In the genomic region with DNA sequence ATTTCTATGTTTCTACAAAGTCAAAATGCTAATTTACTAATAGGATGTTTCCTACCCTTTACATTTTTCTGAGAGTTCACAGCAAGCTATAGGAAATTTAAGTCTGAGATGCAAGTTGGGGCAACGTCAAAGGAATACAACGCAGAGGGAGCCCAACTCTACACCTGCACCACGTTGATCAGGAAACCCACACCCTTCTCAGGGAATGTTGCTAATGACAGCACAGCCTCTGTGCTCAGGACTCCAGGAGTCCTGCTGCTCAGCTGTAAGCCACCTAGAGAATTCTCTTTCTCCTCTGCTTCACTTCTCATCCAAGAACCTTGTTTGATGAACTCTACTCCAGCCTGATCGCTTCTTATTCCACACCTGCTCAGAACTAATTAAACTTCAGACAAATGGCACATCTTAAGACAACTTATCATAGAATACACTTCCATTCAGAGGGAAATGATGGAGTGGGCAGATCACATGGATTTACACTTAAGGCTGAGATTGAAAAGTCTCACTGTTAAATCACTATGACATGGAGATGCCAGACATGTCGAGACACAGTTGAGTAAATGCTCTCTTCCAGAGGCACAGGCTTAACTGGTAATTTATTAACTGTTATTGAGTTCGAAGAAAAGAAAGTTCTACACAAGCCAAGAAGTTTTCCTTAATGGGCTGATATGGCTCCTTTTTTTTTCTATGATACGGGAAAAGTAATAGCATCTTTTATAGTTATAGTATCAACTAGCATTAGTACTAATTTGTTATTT, we compare ENCODE assay signal across 22 cellular contexts.
DNase-seq lines count a peak whose midpoint lies in the region; ATAC-seq and TF ChIP-seq lines count a peak whose summit lies in the region.
"Had no signal": no experiment of that assay in that cellular context is flagged by ENCODE, and none has a peak within 500 bp of the region (broad histone marks: within the 10 kb centered on the region; RNA-seq: fewer than 3 reads in every experiment).

No MANE protein-coding gene starts in this region.

- H3K23ac ChIP-seq in IMR-90 (ENCODE audit: low read depth, low read length) = peak overlapping the region; percentile 41; the same call in 1 of the 2 replicates

- no peaks in the 10 kb centered on the region for H3K27me3 ChIP-seq in IMR-90 (ENCODE audit: control insufficient read depth, insufficient read depth, low read length)
- H3K27me3 ChIP-seq: BLaER1 treated with 17β-estradiol and CSF1 and Interleukin-3, amounts not matched to agents 10 nM and 100 nM; MG63 had no signal

- H4K5ac ChIP-seq in IMR-90 (ENCODE audit: low read depth, low read length) = no peak overlapping the region

- peak overlapping the region; percentile 38; the same call in 1 of the 2 replicates for H3K4ac ChIP-seq in IMR-90 (ENCODE audit: low read depth, low read length)

- H3K36me3 Mint-ChIP-seq in nephron (ENCODE audit: low read depth) = no peaks in the 10 kb centered on the region
- H3K36me3 Mint-ChIP-seq: CD4-positive, alpha-beta memory T cell had no signal

- 33% methylated on average over 1 of the region's 7 CpGs; no CpG with 5 or more reads in 1 of the 2 experiments for WGBS in IMR-90 (ENCODE audit: extremely low coverage in 2 of 2, insufficient read length in 1 of 2), 2 experiments

- no peak overlapping the region for H4K8ac ChIP-seq in IMR-90 (ENCODE audit: low read depth in 2 of 2, low read length in 2 of 2)

- TF ChIP-seq POLR2A in IMR-90 (IDR thresholded peaks at IDR 0.05; ENCODE audit: low read depth, low read length) = no peak

- BruUV-seq in IMR-90 (replicated peaks; lab: Mats Ljungman, UMichigan) = no TSS peak

- no peak overlapping the region for H2BK20ac ChIP-seq in IMR-90 (ENCODE audit: low read depth, low read length)

- H3K27me3 Mint-ChIP-seq in nephron (ENCODE audit: low read depth) = peaks cover 4% of the 10 kb centered on the region
- H3K27me3 Mint-ChIP-seq: CD4-positive, alpha-beta memory T cell had no signal

- H2BK5ac ChIP-seq in IMR-90 (ENCODE audit: low read depth, low read length, poor library complexity, severe bottlenecking) = no peak overlapping the region

- peak; percentile 67 for DNase-seq in ACHN
- no peak for DNase-seq in IMR-90
- DNase-seq in epithelial cell of proximal tubule (ENCODE audit: low read depth) = peak; percentile 41
- DNase-seq in T1000 (lab: John Stamatoyannopoulos, UW) = no peak
- DNase-seq in NCI-H82 treated with DMSO at 0.1 percent for 48 hours (lab: John Stamatoyannopoulos, UW; ENCODE audit: unreplicated experiment) = no peak
- no peak for DNase-seq in NCI-H526 treated with DMSO at 0.1 percent for 48 hours (lab: John Stamatoyannopoulos, UW)
- DNase-seq: CD4-positive, alpha-beta memory T cell; DMS53; HFFc6; KG1; MG63; NCI-H1105 treated with DMSO at 0.1 percent for 48 hours; NCI-H1694; NCI-H2081; NCI-H2171 treated with DMSO at 0.1 percent for 48 hours; NCI-H345; NCI-H510A treated with DMSO at 0.1 percent for 48 hours; SHP77 had no signal

- H3K27ac Mint-ChIP-seq in nephron = peak overlapping the region; percentile 59 to 85 (median 83)
- H3K27ac Mint-ChIP-seq: CD4-positive, alpha-beta memory T cell; HFFc6 had no signal

- H2BK120ac ChIP-seq in IMR-90 (ENCODE audit: low read depth, low read length) = no peak overlapping the region

- no peak overlapping the region for H4K91ac ChIP-seq in IMR-90 (ENCODE audit: insufficient read depth, low read depth, low read length)

- no peak overlapping the region for H2AK5ac ChIP-seq in IMR-90 (ENCODE audit: low read depth, low read length)

- H3K9me3 Mint-ChIP-seq in nephron = no peaks in the 10 kb centered on the region

- intact Hi-C loops in IMR-90 (cut with micrococcal nuclease) = no loop called here

- H2AK9ac ChIP-seq in IMR-90 (replicated peaks; ENCODE audit: low read depth, low read length, poor library complexity) = no peak overlapping the region

- CTCF ChIA-PET in IMR-90 (lab: Yijun Ruan, JAX) = no interaction called here

- H3K4me2 ChIP-seq in IMR-90 (ENCODE audit: low read depth, low read length) = no peak overlapping the region
- H3K4me2 ChIP-seq: BLaER1 treated with 17β-estradiol and CSF1 and Interleukin-3, amounts not matched to agents 10 nM and 100 nM had no signal

- H2AFZ ChIP-seq in IMR-90 (replicated peaks; ENCODE audit: low read length, poor library complexity) = no peak overlapping the region

- no peak overlapping the region for H3K18ac ChIP-seq in IMR-90 (ENCODE audit: low read depth, low read length)

- TF ChIP-seq CTCF in IMR-90 (conservative IDR thresholded peaks at IDR 0.05; ENCODE audit: low read depth, low read length) (no peak), epithelial cell of proximal tubule (conservative IDR thresholded peaks at IDR 0.05; ENCODE audit: low read depth, low read length) (no peak), nephron (IDR thresholded peaks at IDR 0.05; ENCODE audit: unreplicated experiment in 3 of 3) (no peak)

- H3K4me3 ChIP-seq in IMR-90 (ENCODE audit: insufficient read depth, low read depth, low read length) (no peak overlapping the region), epithelial cell of proximal tubule (ENCODE audit: low read depth, low read length) (no peak overlapping the region)
- H3K4me3 ChIP-seq: BLaER1 treated with 17β-estradiol and CSF1 and Interleukin-3, amounts not matched to agents 10 nM and 100 nM; HAP-1; MG63 had no signal

- no peak overlapping the region for H3K9ac ChIP-seq in IMR-90 (ENCODE audit: low read depth, low read length)
- H3K9ac ChIP-seq: BLaER1 treated with 17β-estradiol and CSF1 and Interleukin-3, amounts not matched to agents 10 nM and 100 nM had no signal

- H3K79me1 ChIP-seq in IMR-90 (ENCODE audit: low read depth in 1 of 2, low read length in 2 of 2) = peaks cover 30% of the 10 kb centered on the region in 2 experiments

- peaks cover 8% of the 10 kb centered on the region for H3K4me1 ChIP-seq in IMR-90 (ENCODE audit: control insufficient read depth, insufficient read depth, low read length)
- H3K4me1 ChIP-seq: BLaER1 treated with 17β-estradiol and CSF1 and Interleukin-3, amounts not matched to agents 10 nM and 100 nM had no signal

- H3K56ac ChIP-seq in IMR-90 (ENCODE audit: extremely low read depth, insufficient read depth, low read length) = no peak overlapping the region

- peak overlapping the region; percentile 52; the same call in 1 of the 2 replicates for H3K14ac ChIP-seq in IMR-90 (replicated peaks; ENCODE audit: low read depth, low read length)

- ATAC-seq in IMR-90 (ENCODE audit: low read depth) = no peak

- peaks cover 4% of the 10 kb centered on the region for H3K9me1 ChIP-seq in IMR-90 (ENCODE audit: insufficient read depth, low read length)

- H3K4me3 Mint-ChIP-seq in nephron = no peak overlapping the region
- H3K4me3 Mint-ChIP-seq: CD4-positive, alpha-beta memory T cell; HFFc6 had no signal

- dilution Hi-C loops in IMR-90 (cut with HindIII; ENCODE audit: low sequenced_read_pairs, unreplicated experiment) = no loop called here

- H3K36me3 ChIP-seq in IMR-90 (ENCODE audit: control insufficient read depth, insufficient read depth, low read length) = no peaks in the 10 kb centered on the region
- H3K36me3 ChIP-seq: BLaER1 treated with 17β-estradiol and CSF1 and Interleukin-3, amounts not matched to agents 10 nM and 100 nM; HAP-1; MG63 had no signal

- in situ Hi-C loops in ACHN (cut with HindIII; ENCODE audit: low pct_ligation_motif_present, low pct_unique_long_range_greater_than_20kb, low sequenced_read_pairs) = no loop called here
- in situ Hi-C loops in IMR-90 (cut with MboI; ENCODE audit: low sequenced_read_pairs) = loop anchor here (10.0 kb wide), 1 partner anchor 275 kb away; no protein-coding TSS in a partner anchor

- no peaks in the 10 kb centered on the region for H3K4me1 Mint-ChIP-seq in nephron
- H3K4me1 Mint-ChIP-seq: CD4-positive, alpha-beta memory T cell had no signal

- H3K9me3 ChIP-seq in IMR-90 (ENCODE audit: control insufficient read depth, insufficient read depth, low read length) = no peaks in the 10 kb centered on the region
- H3K9me3 ChIP-seq: BLaER1 treated with 17β-estradiol and CSF1 and Interleukin-3, amounts not matched to agents 10 nM and 100 nM; HAP-1; MG63 had no signal

- no peaks in the 10 kb centered on the region for H4K20me1 ChIP-seq in IMR-90 (ENCODE audit: insufficient read depth, low read length)
- H4K20me1 ChIP-seq: BLaER1 treated with 17β-estradiol and CSF1 and Interleukin-3, amounts not matched to agents 10 nM and 100 nM had no signal

- POLR2A ChIA-PET in IMR-90 (lab: Charles Lee; ENCODE audit: unreplicated experiment) = no interaction called here

- H3K27ac ChIP-seq in IMR-90 (ENCODE audit: insufficient read depth, low read length) = no peak overlapping the region
- H3K27ac ChIP-seq: BLaER1 treated with 17β-estradiol and CSF1 and Interleukin-3, amounts not matched to agents 10 nM and 100 nM; RWPE1 had no signal

- H2BK15ac ChIP-seq in IMR-90 (ENCODE audit: low read depth, low read length) = no peak overlapping the region

- TF ChIP-seq RAD21 in IMR-90 (IDR thresholded peaks at IDR 0.05; ENCODE audit: low read length) = no peak

TF ChIP-seq in IMR-90, 13 proteins besides CTCF, POLR2A, EP300 and RAD21 (continues in another document):
- TF ChIP-seq, protein P1, sequence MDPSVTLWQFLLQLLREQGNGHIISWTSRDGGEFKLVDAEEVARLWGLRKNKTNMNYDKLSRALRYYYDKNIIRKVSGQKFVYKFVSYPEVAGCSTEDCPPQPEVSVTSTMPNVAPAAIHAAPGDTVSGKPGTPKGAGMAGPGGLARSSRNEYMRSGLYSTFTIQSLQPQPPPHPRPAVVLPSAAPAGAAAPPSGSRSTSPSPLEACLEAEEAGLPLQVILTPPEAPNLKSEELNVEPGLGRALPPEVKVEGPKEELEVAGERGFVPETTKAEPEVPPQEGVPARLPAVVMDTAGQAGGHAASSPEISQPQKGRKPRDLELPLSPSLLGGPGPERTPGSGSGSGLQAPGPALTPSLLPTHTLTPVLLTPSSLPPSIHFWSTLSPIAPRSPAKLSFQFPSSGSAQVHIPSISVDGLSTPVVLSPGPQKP (IDR thresholded peaks at IDR 0.05; ENCODE audit: borderline replicate concordance, low read depth, low read length) = no peak
- TF ChIP-seq BHLHE40 (IDR thresholded peaks at IDR 0.05; ENCODE audit: low read depth, low read length) (no peak), RFX5 (IDR thresholded peaks at IDR 0.05; ENCODE audit: low read depth, low read length) (no peak), CEBPB (IDR thresholded peaks at IDR 0.05; ENCODE audit: low read depth, low read length) (no peak), MAFK (IDR thresholded peaks at IDR 0.05; ENCODE audit: low read depth, low read length) (no peak), NFE2L2 (IDR thresholded peaks at IDR 0.05; ENCODE audit: low read depth, low read length) (no peak), MXI1 (IDR thresholded peaks at IDR 0.05; ENCODE audit: borderline replicate concordance, low read depth, low read length) (no peak)
- TF ChIP-seq, protein P2, sequence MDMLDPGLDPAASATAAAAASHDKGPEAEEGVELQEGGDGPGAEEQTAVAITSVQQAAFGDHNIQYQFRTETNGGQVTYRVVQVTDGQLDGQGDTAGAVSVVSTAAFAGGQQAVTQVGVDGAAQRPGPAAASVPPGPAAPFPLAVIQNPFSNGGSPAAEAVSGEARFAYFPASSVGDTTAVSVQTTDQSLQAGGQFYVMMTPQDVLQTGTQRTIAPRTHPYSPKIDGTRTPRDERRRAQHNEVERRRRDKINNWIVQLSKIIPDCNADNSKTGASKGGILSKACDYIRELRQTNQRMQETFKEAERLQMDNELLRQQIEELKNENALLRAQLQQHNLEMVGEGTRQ (IDR thresholded peaks at IDR 0.05; ENCODE audit: low read depth, low read length) = no peak

Comparison
In these comparisons a context has a peak if more than half of its experiments do, and no peak if none do; other contexts are left out.
1. DNase-seq: peak in ACHN (single experiment) and epithelial cell of proximal tubule (single experiment); none in IMR-90 (single experiment), T1000 (single experiment), NCI-H82 treated with DMSO at 0.1 percent for 48 hours (single experiment) and NCI-H526 treated with DMSO at 0.1 percent for 48 hours (single experiment).